1 cellular context compared by ENCODE assay signal in genomic region chr3:52537726-52538421, GRCh38.
TF ChIP-seq lines count a peak whose summit lies in the region.

No MANE protein-coding gene starts in this region.

TF ChIP-seq in liver, 16 proteins besides CTCF, POLR2A, EP300 and RAD21 (continued from another document):
- TF ChIP-seq REST (IDR thresholded peaks at IDR 0.05) (no peak), FOXA1 (IDR thresholded peaks at IDR 0.05) (no peak), GABPA (IDR thresholded peaks at IDR 0.05 in 1 of 2, conservative IDR thresholded peaks at IDR 0.05 in 1 of 2) (no peak)
